ENCODE assay signal across 9 cellular contexts in genomic region chr1:172724746-172725613, GRCh38.
A peak's percentile ranks its signal among the peaks of the same experiment; 100 is the strongest.
DNase-seq lines count a peak whose midpoint lies in the region; ATAC-seq and TF ChIP-seq lines count a peak whose summit lies in the region.
"Had no signal": no experiment of that assay in that cellular context is flagged by ENCODE, and none has a peak within 500 bp of the region (broad histone marks: within the 10 kb centered on the region; RNA-seq: fewer than 3 reads in every experiment).

No MANE protein-coding gene starts in this region.

- peak; percentile 43 for DNase-seq in MV-4-11 (lab: John Stamatoyannopoulos, UW)
- no peak for DNase-seq in substantia nigra (lab: John Stamatoyannopoulos, UW)
- DNase-seq in nephron progenitor cell = no peak
- DNase-seq in HuH-7.5 (ENCODE audit: low spot score) = no peak
- DNase-seq: NCI-H1694 treated with DMSO at 0.1 percent for 48 hours had no signal

- ATAC-seq in GM19372 (IDR thresholded peaks at IDR 0.05; ENCODE audit: low read depth, unreplicated experiment) (peak; percentile 77), HG02938 (IDR thresholded peaks at IDR 0.05; ENCODE audit: unreplicated experiment) (peak; percentile 85)
- ATAC-seq in stimulated activated memory B cell treated with anti-CD40 and anti-IgM and Interleukin-4, amounts not matched to agents 10 μg/mL and 1 μg/mL and 100 μg/mL, for 72 hours = peak; percentile 88

- peaks cover 11% of the 10 kb centered on the region for H3K4me1 Mint-ChIP-seq in stimulated activated memory B cell treated with anti-CD40 and anti-IgM and Interleukin-4, amounts not matched to agents 10 μg/mL and 1 μg/mL and 100 μg/mL, for 72 hours
- H3K4me1 Mint-ChIP-seq in nephron progenitor cell = no peaks in the 10 kb centered on the region

- H3K27ac ChIP-seq in substantia nigra (ENCODE audit: low read depth, low read length, poor library complexity, severe bottlenecking) = no peak overlapping the region
- H3K27ac ChIP-seq: VCaP had no signal

- H3K27ac Mint-ChIP-seq in stimulated activated memory B cell treated with anti-CD40 and anti-IgM and Interleukin-4, amounts not matched to agents 10 μg/mL and 1 μg/mL and 100 μg/mL, for 72 hours = peak overlapping the region; percentile 24
- H3K27ac Mint-ChIP-seq in nephron progenitor cell = no peak overlapping the region

- no peaks in the 10 kb centered on the region for H3K27me3 Mint-ChIP-seq in stimulated activated memory B cell treated with anti-CD40 and anti-IgM and Interleukin-4, amounts not matched to agents 10 μg/mL and 1 μg/mL and 100 μg/mL, for 72 hours
- peaks cover 4% of the 10 kb centered on the region for H3K27me3 Mint-ChIP-seq in nephron progenitor cell (ENCODE audit: low read depth, poor library complexity)

- H3K36me3 Mint-ChIP-seq in stimulated activated memory B cell treated with anti-CD40 and anti-IgM and Interleukin-4, amounts not matched to agents 10 μg/mL and 1 μg/mL and 100 μg/mL, for 72 hours = no peaks in the 10 kb centered on the region
- H3K36me3 Mint-ChIP-seq in nephron progenitor cell (ENCODE audit: low read depth) = peaks cover 10% of the 10 kb centered on the region

- no peak overlapping the region for H3K4me3 Mint-ChIP-seq in stimulated activated memory B cell treated with anti-CD40 and anti-IgM and Interleukin-4, amounts not matched to agents 10 μg/mL and 1 μg/mL and 100 μg/mL, for 72 hours
- no peak overlapping the region for H3K4me3 Mint-ChIP-seq in nephron progenitor cell

- no peak for TF ChIP-seq CTCF in nephron progenitor cell (IDR thresholded peaks at IDR 0.05)

- peaks cover 6% of the 10 kb centered on the region for H3K9me3 Mint-ChIP-seq in stimulated activated memory B cell treated with anti-CD40 and anti-IgM and Interleukin-4, amounts not matched to agents 10 μg/mL and 1 μg/mL and 100 μg/mL, for 72 hours
- H3K9me3 Mint-ChIP-seq in nephron progenitor cell = peaks cover 30% of the 10 kb centered on the region
